ENCODE assay signal across 8 cellular contexts in the genomic region with DNA sequence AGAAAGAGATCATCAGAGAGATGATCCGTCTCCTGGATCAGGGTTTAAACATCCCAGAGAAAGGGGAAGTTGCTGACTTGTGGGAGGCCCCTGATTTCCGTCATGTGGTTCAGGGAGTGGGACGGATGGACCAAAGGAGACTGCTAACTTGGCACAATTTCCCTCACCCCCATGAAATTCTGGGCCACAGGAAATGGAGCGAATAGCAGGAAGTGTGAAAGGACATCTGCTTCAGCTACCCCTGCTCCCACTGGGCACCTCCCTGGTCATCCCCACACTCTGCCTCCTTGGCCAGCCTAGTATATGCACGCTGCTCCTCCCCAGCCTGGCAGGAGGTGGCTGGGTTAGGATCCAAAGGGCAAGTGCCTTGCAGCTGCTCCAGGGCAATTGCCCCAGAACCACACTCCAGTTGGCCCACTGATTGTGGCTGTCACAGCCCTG. TPM values are rescaled to one million over a fixed set of nuclear protein-coding genes. Genes with fewer than 3 reads are reported as not detected.
A peak's percentile ranks its signal among the peaks of the same experiment; 100 is the strongest.
DNase-seq lines count a peak whose midpoint lies in the region; ATAC-seq, FAIRE-seq and TF ChIP-seq lines count a peak whose summit lies in the region.

No MANE protein-coding gene starts in this region.

- 59% methylated on average over 5 of the region's 5 CpGs for WGBS in GM12878 (ENCODE audit: insufficient coverage, insufficient replicate concordance, low lambda C conversion rate, missing lambda C conversion rate)

- no peak for TF ChIP-seq CTCF in GM12878 (IDR thresholded peaks at IDR 0.05 in 2 of 3, conservative IDR thresholded peaks at IDR 0.05 in 1 of 3; ENCODE audit: control insufficient read depth in 2 of 3, extremely low read depth in 1 of 3, insufficient read depth in 1 of 3, low read depth in 3 of 3, low read length in 3 of 3)
- no peak for TF ChIP-seq CTCF in mucosa of descending colon (IDR thresholded peaks at IDR 0.05)

- H3K27ac ChIP-seq in GM12878 (ENCODE audit: control insufficient read depth, insufficient read depth): peak overlapping the region; percentile 66

- H3K9ac ChIP-seq in GM12878 (ENCODE audit: control insufficient read depth, insufficient read depth, low read length): peak overlapping the region; percentile 85

- in situ Hi-C loops in KBM-7 (cut with MboI; ENCODE audit: low pct_unique_long_range_greater_than_20kb, low sequenced_read_pairs) (no loop called here), GM12878 (cut with MboI) (loop anchor here (5.0 kb wide), 1 partner anchor 171 kb away; no protein-coding TSS in a partner anchor)

- peaks cover 19% of the 10 kb centered on the region for H3K79me2 ChIP-seq in GM12878 (ENCODE audit: control insufficient read depth, insufficient read depth, low read length)

- no peak for TF ChIP-seq RAD21 in GM12878 (IDR thresholded peaks at IDR 0.05; ENCODE audit: insufficient read depth, low read depth, low read length)

- POLR2A ChIA-PET in GM12878 (lab: Charles Lee): interaction anchor here (1.6 to 3.9 kb wide), 3 partner anchors 9 to 19 kb away, joined by 4 to 23 read pairs (median 7); partner anchors contain the start of genes MED11 and PELP1

- TF ChIP-seq POLR2A in GM12878 (IDR thresholded peaks at IDR 0.05; ENCODE audit: low read depth, low read length): no peak

- H4K20me1 ChIP-seq in GM12878 (ENCODE audit: control insufficient read depth, insufficient read depth): no peaks in the 10 kb centered on the region

- H3K36me3 ChIP-seq in GM12878 (ENCODE audit: control insufficient read depth in 2 of 2, insufficient read depth in 2 of 2, low read length in 1 of 2) (peaks cover 0 to 2% of the 10 kb centered on the region in 2 experiments; a peak in 3 of 4 replicates), mucosa of descending colon (ENCODE audit: low read depth) (no peaks in the 10 kb centered on the region)

- peak overlapping the region; percentile 80 for H3K4me3 ChIP-seq in GM12878
- no peak overlapping the region for H3K4me3 ChIP-seq in mucosa of descending colon

- H3K9me3 ChIP-seq in GM12878 (replicated peaks; ENCODE audit: control insufficient read depth, insufficient read depth, low read length): no peaks in the 10 kb centered on the region; the same call in 2 of the 3 replicates
- no peaks in the 10 kb centered on the region for H3K9me3 ChIP-seq in mucosa of descending colon

- no peak for TF ChIP-seq EP300 in GM12878 (IDR thresholded peaks at IDR 0.05; ENCODE audit: borderline replicate concordance in 1 of 2, control insufficient read depth in 1 of 2, low read depth in 2 of 2, low read length in 2 of 2)

- BruUV-seq in GM12878 (replicated peaks; lab: Mats Ljungman, UMichigan): no TSS peak

- H3K4me1 ChIP-seq in GM12878 (ENCODE audit: control insufficient read depth, insufficient read depth, low read length) (peaks cover 28% of the 10 kb centered on the region), mucosa of descending colon (ENCODE audit: low read depth) (peaks cover 17% of the 10 kb centered on the region)

- peak; percentile 44 for FAIRE-seq in GM12878 (lab: Jason Lieb, UNC)

- ATAC-seq in GM12878 (no peak), mucosa of descending colon (peak; percentile 55)
- ATAC-seq in activated CD4-positive, CD25-positive, alpha-beta regulatory T cell treated with anti-CD3 and anti-CD28 coated beads, Interleukin-2, amount 50 U/mL, for 24 hours: no peak

- intact Hi-C loops in GM12878 (cut with micrococcal nuclease; ENCODE audit: unreplicated experiment) (loop anchor here (2.0 to 5.0 kb wide), 2 partner anchors 76 to 177 kb away; partner anchors contain the start of genes GLTPD2 and VMO1), mucosa of descending colon (cut with DNase I, micrococcal nuclease) (no loop called here)

- peak overlapping the region; percentile 96 for H3K4me2 ChIP-seq in GM12878 (ENCODE audit: control insufficient read depth, insufficient read depth)

- RAD21 ChIA-PET in GM12878 (lab: Charles Lee; ENCODE audit: unreplicated experiment): interaction anchor here (0.6 to 1.1 kb wide), 2 partner anchors 21 to 82 kb away, joined by 3 read pairs; no protein-coding TSS in a partner anchor

- CTCF ChIA-PET in GM12878 (lab: Yijun Ruan, JAX): interaction anchor here (1.2 to 1.8 kb wide), 2 partner anchors 21 to 191 kb away, joined by 3 to 5 read pairs; partner anchors contain the start of gene CHRNE

- DNase-seq in Ammon's horn (ENCODE audit: low spot score): peak; percentile 74
- peak; percentile 92 for DNase-seq in KBM-7
- no peak for DNase-seq in GM12878 (ENCODE audit: low read depth, low spot score)
- DNase-seq in mucosa of descending colon: peak; percentile 65 to 82 (median 80)
- DNase-seq in NCI-H2196 treated with DMSO at 0.1 percent for 48 hours (lab: John Stamatoyannopoulos, UW; ENCODE audit: unreplicated experiment): no peak
- no peak for DNase-seq in NCI-H2029 treated with DMSO at 0.1 percent for 48 hours (lab: John Stamatoyannopoulos, UW)
- no peak for DNase-seq in NCI-H524 treated with DMSO at 0.1 percent for 48 hours (lab: John Stamatoyannopoulos, UW)

- no peaks in the 10 kb centered on the region for H3K27me3 ChIP-seq in GM12878 (replicated peaks in 1 of 2; ENCODE audit: control insufficient read depth in 2 of 2, insufficient read depth in 2 of 2, low read length in 1 of 2)

- peak overlapping the region; percentile 84 for H2AFZ ChIP-seq in GM12878 (ENCODE audit: control insufficient read depth, low read depth, low read length)

- SMC1A ChIA-PET in GM12878 (lab: Charles Lee; ENCODE audit: uncharacterized antibody, unreplicated experiment): interaction anchor here (1.2 to 2.8 kb wide), 4 partner anchors 8 to 24 kb away, joined by 3 to 11 read pairs (median 4); partner anchors contain the start of gene MED11

RNA-seq across cellular contexts. Expression of gene ARRB2, which starts 1.3 kb away (rescaled TPM):
- total RNA-seq in GM12878 (2013; cell fraction: nucleolus; rRNA removed): 28.7 and 33.9 TPM in 2 replicates
- 43.9 and 45.7 TPM in 2 replicates for total RNA-seq in GM12878 (2014; rRNA removed)
- total RNA-seq in GM12878 (2014; rRNA removed; fragmentation: Illumina TruSeq; extraction: Trizol): 39.8 and 42.7 TPM in 2 replicates
- total RNA-seq in GM12878 (2021): 70.0 and 75.2 TPM in 2 replicates
- polyA plus RNA-seq in GM12878 (2011; ENCODE audit: low read depth): 18.2 TPM
- polyA plus RNA-seq in GM12878 (2011; rRNA removed): 27.3 and 43.5 TPM in 2 replicates
- 48.7 and 59.8 TPM in 2 replicates for polyA plus RNA-seq in GM12878 (2011; cell fraction: cytosol; rRNA removed)
- polyA plus RNA-seq in GM12878 (2011; cell fraction: nucleus; rRNA removed): 81.3 and 85.2 TPM in 2 replicates
- polyA plus RNA-seq in GM12878 (2012): 33.8 and 44.4 TPM in 2 replicates
- 50.3 and 68.4 TPM in 2 replicates for polyA plus RNA-seq in GM12878 (2014; fragmentation: Illumina TruSeq; extraction: Trizol)
- polyA plus RNA-seq in GM12878 (2014; fragmentation: Nextera tagmentation; extraction: Ambion mirVana): 1 to 10 TPM; 6.5 to 7.3 TPM
- 55.4 and 69.2 TPM in 2 replicates for polyA plus RNA-seq in GM12878 (2014; rRNA removed)
- polyA plus RNA-seq in GM12878 (2016; fragmentation: Nextera tagmentation; extraction: Ambion mirVana): 10 to 100 TPM; 29.6 to 31.2 TPM
- 27.4 and 32.8 TPM in 2 replicates for polyA minus RNA-seq in GM12878 (2011; rRNA and poly(A)+ RNA removed)
- polyA minus RNA-seq in GM12878 (2011; cell fraction: cytosol; rRNA and poly(A)+ RNA removed): 14.8 and 18.0 TPM in 2 replicates
- 13.5 and 18.7 TPM in 2 replicates for polyA minus RNA-seq in GM12878 (2011; cell fraction: nucleus; rRNA and poly(A)+ RNA removed)
- 10 to 100 TPM; 29.7 to 56.5 (median 49.9) TPM for total RNA-seq in mucosa of descending colon

RNA-seq across cellular contexts. Expression of gene PELP1, which starts 7.8 kb away (rescaled TPM):
- 96.1 and 101 TPM in 2 replicates for total RNA-seq in GM12878 (2013; cell fraction: nucleolus; rRNA removed)
- total RNA-seq in GM12878 (2014; rRNA removed) (21.2 and 22.7 TPM in 2 replicates), GM12878 (2014; rRNA removed; fragmentation: Illumina TruSeq; extraction: Trizol) (8.0 and 9.0 TPM in 2 replicates), GM12878 (2021) (92.7 and 100 TPM in 2 replicates), mucosa of descending colon (10 to 100 TPM; 30.1 to 51.2 (median 35.6) TPM)
- 24.1 TPM for polyA plus RNA-seq in GM12878 (2011; ENCODE audit: low read depth)
- polyA plus RNA-seq in GM12878 (2011; rRNA removed) (7.3 and 11.6 TPM in 2 replicates), GM12878 (2014; fragmentation: Illumina TruSeq; extraction: Trizol) (7.4 and 21.1 TPM in 2 replicates), GM12878 (2014; fragmentation: Nextera tagmentation; extraction: Ambion mirVana) (1 to 10 TPM in 1 of 2 experiments, under 1 TPM in 1; 0.55 to 1.2 TPM), GM12878 (2014; rRNA removed) (21.9 and 25.3 TPM in 2 replicates), GM12878 (2016; fragmentation: Nextera tagmentation; extraction: Ambion mirVana) (10 to 100 TPM; 21.7 to 23.8 TPM)
- 13.9 and 15.5 TPM in 2 replicates for polyA plus RNA-seq in GM12878 (2011; cell fraction: cytosol; rRNA removed)
- polyA plus RNA-seq in GM12878 (2011; cell fraction: nucleus; rRNA removed): 79.6 and 97.5 TPM in 2 replicates
- 34.4 and 36.6 TPM in 2 replicates for polyA plus RNA-seq in GM12878 (2012)
- polyA minus RNA-seq in GM12878 (2011; rRNA and poly(A)+ RNA removed): 29.1 and 40.1 TPM in 2 replicates
- polyA minus RNA-seq in GM12878 (2011; cell fraction: cytosol; rRNA and poly(A)+ RNA removed): 16.2 and 17.2 TPM in 2 replicates
- polyA minus RNA-seq in GM12878 (2011; cell fraction: nucleus; rRNA and poly(A)+ RNA removed): 38.9 and 62.0 TPM in 2 replicates

RNA-seq across cellular contexts. Expression of gene MED11, which starts 19.5 kb away (rescaled TPM):
- 10.2 and 11.0 TPM in 2 replicates for total RNA-seq in GM12878 (2013; cell fraction: nucleolus; rRNA removed)
- total RNA-seq in GM12878 (2014; rRNA removed) (31.9 and 32.3 TPM in 2 replicates), GM12878 (2014; rRNA removed; fragmentation: Illumina TruSeq; extraction: Trizol) (34.9 and 35.1 TPM in 2 replicates), GM12878 (2021) (18.4 and 22.4 TPM in 2 replicates), mucosa of descending colon (10 to 100 TPM; 21.4 to 28.3 (median 22.2) TPM)
- polyA plus RNA-seq in GM12878 (2011; ENCODE audit: low read depth): 13.5 TPM
- polyA plus RNA-seq in GM12878 (2011; rRNA removed) (26.3 and 33.1 TPM in 2 replicates), GM12878 (2014; fragmentation: Illumina TruSeq; extraction: Trizol) (26.8 and 31.4 TPM in 2 replicates), GM12878 (2014; fragmentation: Nextera tagmentation; extraction: Ambion mirVana) (10 to 100 TPM; 41.3 to 45.9 TPM), GM12878 (2014; rRNA removed) (35.4 and 40.0 TPM in 2 replicates), GM12878 (2016; fragmentation: Nextera tagmentation; extraction: Ambion mirVana) (10 to 100 TPM; 36.9 to 44.3 TPM)
- polyA plus RNA-seq in GM12878 (2011; cell fraction: cytosol; rRNA removed): 43.0 and 45.7 TPM in 2 replicates
- 21.0 and 22.3 TPM in 2 replicates for polyA plus RNA-seq in GM12878 (2011; cell fraction: nucleus; rRNA removed)
- 15.7 and 18.6 TPM in 2 replicates for polyA plus RNA-seq in GM12878 (2012)
- polyA minus RNA-seq in GM12878 (2011; rRNA and poly(A)+ RNA removed): 23.8 and 28.7 TPM in 2 replicates
- polyA minus RNA-seq in GM12878 (2011; cell fraction: cytosol; rRNA and poly(A)+ RNA removed): 6.1 and 6.7 TPM in 2 replicates
- polyA minus RNA-seq in GM12878 (2011; cell fraction: nucleus; rRNA and poly(A)+ RNA removed): 3.7 and 6.0 TPM in 2 replicates

RNA-seq across cellular contexts. Expression of gene ZMYND15, which starts 27.9 kb away (rescaled TPM):
- total RNA-seq in GM12878 (2013; cell fraction: nucleolus; rRNA removed): 0.21 TPM in 1 of 2 replicates, not detected in the other
- total RNA-seq in GM12878 (2014; rRNA removed): not detected in 2 replicates
- 0.04 and 0.05 TPM in 2 replicates for total RNA-seq in GM12878 (2014; rRNA removed; fragmentation: Illumina TruSeq; extraction: Trizol)
- total RNA-seq in GM12878 (2021): 0.08 and 0.11 TPM in 2 replicates
- polyA plus RNA-seq in GM12878 (2011; ENCODE audit: low read depth): not detected
- 0.04 TPM in 1 of 2 replicates, not detected in the other for polyA plus RNA-seq in GM12878 (2011; rRNA removed)
- polyA plus RNA-seq in GM12878 (2011; cell fraction: cytosol; rRNA removed): 0.03 and 0.10 TPM in 2 replicates
- 0.07 and 0.40 TPM in 2 replicates for polyA plus RNA-seq in GM12878 (2011; cell fraction: nucleus; rRNA removed)
- polyA plus RNA-seq in GM12878 (2012): not detected in 2 replicates
- polyA plus RNA-seq in GM12878 (2014; fragmentation: Illumina TruSeq; extraction: Trizol): 0.03 TPM in 1 of 2 replicates, not detected in the other
- not detected for polyA plus RNA-seq in GM12878 (2014; fragmentation: Nextera tagmentation; extraction: Ambion mirVana)
- 0.17 and 0.19 TPM in 2 replicates for polyA plus RNA-seq in GM12878 (2014; rRNA removed)
- under 1 TPM in 1 of 2 experiments, not detected in 1; 0.07 TPM for polyA plus RNA-seq in GM12878 (2016; fragmentation: Nextera tagmentation; extraction: Ambion mirVana)
- not detected in 2 replicates for polyA minus RNA-seq in GM12878 (2011; rRNA and poly(A)+ RNA removed)
- not detected in 2 replicates for polyA minus RNA-seq in GM12878 (2011; cell fraction: cytosol; rRNA and poly(A)+ RNA removed)
- polyA minus RNA-seq in GM12878 (2011; cell fraction: nucleus; rRNA and poly(A)+ RNA removed): not detected in 2 replicates
- total RNA-seq in mucosa of descending colon: 1 to 10 TPM; 1.2 to 1.4 (median 1.3) TPM

RNA-seq across cellular contexts. Expression of gene CXCL16, which starts 28.0 kb away (rescaled TPM):
- total RNA-seq in GM12878 (2013; cell fraction: nucleolus; rRNA removed): 0.33 TPM in 1 of 2 replicates, not detected in the other
- total RNA-seq in GM12878 (2014; rRNA removed) (0.62 and 0.71 TPM in 2 replicates), GM12878 (2014; rRNA removed; fragmentation: Illumina TruSeq; extraction: Trizol) (0.67 and 0.74 TPM in 2 replicates), GM12878 (2021) (1.4 and 2.1 TPM in 2 replicates), mucosa of descending colon (10 to 100 TPM; 20.3 to 41.9 (median 30.2) TPM)
- polyA plus RNA-seq in GM12878 (2011; ENCODE audit: low read depth): 0.30 TPM
- polyA plus RNA-seq in GM12878 (2011; rRNA removed) (0.68 and 0.84 TPM in 2 replicates), GM12878 (2014; fragmentation: Illumina TruSeq; extraction: Trizol) (1.7 and 2.2 TPM in 2 replicates), GM12878 (2014; fragmentation: Nextera tagmentation; extraction: Ambion mirVana) (under 1 TPM; 0.26 to 0.35 TPM), GM12878 (2014; rRNA removed) (0.89 and 1.9 TPM in 2 replicates), GM12878 (2016; fragmentation: Nextera tagmentation; extraction: Ambion mirVana) (under 1 TPM; 0.15 to 0.35 TPM)
- 0.77 and 1.1 TPM in 2 replicates for polyA plus RNA-seq in GM12878 (2011; cell fraction: cytosol; rRNA removed)
- 0.51 and 0.58 TPM in 2 replicates for polyA plus RNA-seq in GM12878 (2011; cell fraction: nucleus; rRNA removed)
- 0.61 and 0.79 TPM in 2 replicates for polyA plus RNA-seq in GM12878 (2012)
- 0.22 and 0.88 TPM in 2 replicates for polyA minus RNA-seq in GM12878 (2011; rRNA and poly(A)+ RNA removed)
- not detected in 2 replicates for polyA minus RNA-seq in GM12878 (2011; cell fraction: cytosol; rRNA and poly(A)+ RNA removed)
- 0.12 TPM in 1 of 2 replicates, not detected in the other for polyA minus RNA-seq in GM12878 (2011; cell fraction: nucleus; rRNA and poly(A)+ RNA removed)

Comparison
In these comparisons a context has a peak if more than half of its experiments do, and no peak if none do; other contexts are left out.
1. DNase-seq: peak in Ammon's horn (single experiment), KBM-7 (single experiment) and mucosa of descending colon (3 of 3); none in GM12878 (single experiment), NCI-H2196 treated with DMSO at 0.1 percent for 48 hours (single experiment), NCI-H2029 treated with DMSO at 0.1 percent for 48 hours (single experiment) and NCI-H524 treated with DMSO at 0.1 percent for 48 hours (single experiment).